In the genomic region with DNA sequence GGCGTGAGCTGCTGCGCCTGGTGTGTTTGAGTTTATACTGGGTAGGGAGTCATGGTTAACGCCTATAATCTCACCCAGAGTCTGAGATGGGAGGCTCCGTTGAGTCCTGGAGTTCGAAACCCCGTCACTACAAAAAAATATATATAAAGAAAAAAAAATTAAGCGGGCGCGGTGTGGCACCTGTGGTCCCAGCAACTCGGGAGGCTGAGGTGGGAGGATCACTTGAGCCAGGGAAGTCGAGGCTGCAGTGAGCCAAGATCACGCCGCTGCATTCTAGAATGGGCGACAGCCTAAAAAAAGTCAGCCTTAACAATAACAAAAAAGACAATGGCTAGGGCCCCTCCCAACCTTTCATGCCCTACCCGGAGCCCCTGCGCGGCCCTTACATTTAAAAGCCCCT, we compare ENCODE assay signal across 8 cellular contexts. TPM values are rescaled to one million over a fixed set of nuclear protein-coding genes. Genes with fewer than 3 reads are reported as not detected.
DNase-seq lines count a peak whose midpoint lies in the region; TF ChIP-seq lines count a peak whose summit lies in the region.

No MANE protein-coding gene starts in this region.

- no peaks in the 10 kb centered on the region for H3K36me3 ChIP-seq in CD4-positive, alpha-beta memory T cell (ENCODE audit: insufficient read depth, low read length)
- H3K36me3 ChIP-seq in PC-9 (ENCODE audit: low read depth), result no peaks in the 10 kb centered on the region

- no peaks in the 10 kb centered on the region for H3K27me3 Mint-ChIP-seq in CD4-positive, alpha-beta memory T cell
- H3K27me3 Mint-ChIP-seq in endothelial cell (ENCODE audit: unreplicated experiment), result peaks cover 2% of the 10 kb centered on the region
- H3K27me3 Mint-ChIP-seq in osteocyte (ENCODE audit: unreplicated experiment), result no peaks in the 10 kb centered on the region

- no peaks in the 10 kb centered on the region for H3K9me3 Mint-ChIP-seq in CD4-positive, alpha-beta memory T cell
- no peaks in the 10 kb centered on the region for H3K9me3 Mint-ChIP-seq in endothelial cell (ENCODE audit: unreplicated experiment)
- no peaks in the 10 kb centered on the region for H3K9me3 Mint-ChIP-seq in osteocyte (ENCODE audit: unreplicated experiment)

- peak overlapping the region; percentile 73 to 76 for H3K4me3 ChIP-seq in CD4-positive, alpha-beta memory T cell (ENCODE audit: low read length in 2 of 2)
- peak overlapping the region; percentile 86 for H3K4me3 ChIP-seq in PC-9

- no peaks in the 10 kb centered on the region for H3K9me2 ChIP-seq in PC-9 (ENCODE audit: insufficient read depth)

- peak overlapping the region; percentile 85 for H2AFZ ChIP-seq in PC-9

- POLR2A ChIA-PET in CD4-positive, alpha-beta memory T cell (lab: Charles Lee; ENCODE audit: partially characterized antibody), result interaction anchor here (0.5 to 3.1 kb wide), 14 partner anchors 16 to 284 kb away, joined by 3 to 37 read pairs (median 5); partner anchors contain the start of genes DCTPP1, FBRS, PRR14 and SRCAP
- POLR2A ChIA-PET in PC-9 (lab: Charles Lee; ENCODE audit: unreplicated experiment), result interaction anchor here (0.5 to 1.0 kb wide), 8 partner anchors 25 to 586 kb away, joined by 3 to 31 read pairs (median 4); partner anchors contain the start of genes DCTPP1 and ZNF764

- H3K27ac Mint-ChIP-seq in CD4-positive, alpha-beta memory T cell, result peak overlapping the region; percentile 97 to 100 (median 99)
- H3K27ac Mint-ChIP-seq in endothelial cell (ENCODE audit: unreplicated experiment) (peak overlapping the region; percentile 97), osteocyte (ENCODE audit: unreplicated experiment) (peak overlapping the region; percentile 97)

- H3K27ac ChIP-seq in CD4-positive, alpha-beta memory T cell (ENCODE audit: low read depth, low read length), result peak overlapping the region; percentile 92
- peak overlapping the region; percentile 75 for H3K27ac ChIP-seq in PC-9

- intact Hi-C loops in CD4-positive, alpha-beta memory T cell (cut with micrococcal nuclease), result no loop called here
- intact Hi-C loops in PC-9 (cut with micrococcal nuclease; ENCODE audit: unreplicated experiment), result no loop called here

- H3F3A ChIP-seq in PC-9 (ENCODE audit: insufficient read depth, low read depth), result peaks cover 26% of the 10 kb centered on the region

- H3K4me1 ChIP-seq in CD4-positive, alpha-beta memory T cell (ENCODE audit: insufficient read depth, low read length), result peaks cover 15% of the 10 kb centered on the region
- peaks cover 15% of the 10 kb centered on the region; the same call in 1 of the 2 replicates for H3K4me1 ChIP-seq in PC-9 (replicated peaks; ENCODE audit: insufficient read depth)

- peaks cover 0 to 4% of the 10 kb centered on the region in 2 donors for H3K36me3 Mint-ChIP-seq in CD4-positive, alpha-beta memory T cell
- H3K36me3 Mint-ChIP-seq in endothelial cell (ENCODE audit: low read depth, unreplicated experiment) (peaks cover 4% of the 10 kb centered on the region), osteocyte (ENCODE audit: unreplicated experiment) (no peaks in the 10 kb centered on the region)

- no peaks in the 10 kb centered on the region for H3K27me3 ChIP-seq in CD4-positive, alpha-beta memory T cell (ENCODE audit: insufficient read depth, low read length)
- no peaks in the 10 kb centered on the region for H3K27me3 ChIP-seq in PC-9 (ENCODE audit: insufficient read depth, low read depth)

- H3K4me2 ChIP-seq in PC-9, result peak overlapping the region; percentile 82

- BruUV-seq in PC-9 (replicated peaks; lab: Mats Ljungman, UMichigan), result no TSS peak

- H3K9me3 ChIP-seq in CD4-positive, alpha-beta memory T cell (ENCODE audit: control insufficient read depth in 1 of 2, low read length in 2 of 2), result no peaks in the 10 kb centered on the region
- no peaks in the 10 kb centered on the region for H3K9me3 ChIP-seq in PC-9 (ENCODE audit: insufficient read depth, low read depth)

- peak overlapping the region; percentile 94 to 96 (median 96) for H3K4me3 Mint-ChIP-seq in CD4-positive, alpha-beta memory T cell
- no peak overlapping the region for H3K4me3 Mint-ChIP-seq in endothelial cell (ENCODE audit: unreplicated experiment)
- peak overlapping the region; percentile 87 for H3K4me3 Mint-ChIP-seq in osteocyte (ENCODE audit: unreplicated experiment)

- CTCF ChIA-PET in CD4-positive, alpha-beta memory T cell (lab: Charles Lee; ENCODE audit: partially characterized antibody), result interaction anchor here (0.9 to 2.9 kb wide), 4 partner anchors 12 to 203 kb away, joined by 3 to 12 read pairs (median 4); partner anchors contain the start of genes DCTPP1 and FBRS
- CTCF ChIA-PET in PC-9 (lab: Charles Lee), result interaction anchor here (0.6 to 1.0 kb wide), 4 partner anchors 17 to 216 kb away, joined by 3 to 8 read pairs (median 4); partner anchors contain the start of genes DCTPP1 and PRR14

- no peaks in the 10 kb centered on the region for H4K20me1 ChIP-seq in PC-9 (ENCODE audit: insufficient read depth)

- peaks cover 25% of the 10 kb centered on the region for H3K79me2 ChIP-seq in PC-9 (ENCODE audit: low read depth)

- peaks cover 6 to 22% (median 14%) of the 10 kb centered on the region in 4 donors for H3K4me1 Mint-ChIP-seq in CD4-positive, alpha-beta memory T cell
- H3K4me1 Mint-ChIP-seq in endothelial cell (ENCODE audit: unreplicated experiment) (peaks cover 12% of the 10 kb centered on the region), osteocyte (ENCODE audit: unreplicated experiment) (peaks cover 17% of the 10 kb centered on the region)

- TF ChIP-seq CTCF in PC-9 (conservative IDR thresholded peaks at IDR 0.05) (0 out of 2 replicates have a peak, but pooled peaks have one; percentile 21), endothelial cell (IDR thresholded peaks at IDR 0.05; ENCODE audit: unreplicated experiment) (no peak), osteocyte (IDR thresholded peaks at IDR 0.05) (no peak)

- DNase-seq in CD4-positive, alpha-beta memory T cell, result no peak
- no peak for DNase-seq in PC-9
- DNase-seq in endothelial cell (ENCODE audit: low spot score), result no peak
- DNase-seq in osteocyte (ENCODE audit: extremely low spot score, unreplicated experiment), result no peak
- no peak for DNase-seq in COR-L47 (lab: John Stamatoyannopoulos, UW)
- no peak for DNase-seq in NCI-H345 treated with DMSO at 0.1 percent for 48 hours (lab: John Stamatoyannopoulos, UW; ENCODE audit: unreplicated experiment)
- no peak for DNase-seq in cerebellum (ENCODE audit: low spot score)
- DNase-seq in A172 (ENCODE audit: low spot score), result no peak

RNA-seq across cellular contexts. Expression of gene PRR14, which starts 17.2 kb away (rescaled TPM):
- 100 to 1,000 TPM in 1 of 2 experiments, 10 to 100 TPM in 1; 92.0 to 100 TPM for total RNA-seq in CD4-positive, alpha-beta memory T cell
- 10 to 100 TPM in 1 of 2 donors, 1 to 10 TPM in 1; 8.7 to 25.9 TPM for polyA plus RNA-seq in CD4-positive, alpha-beta memory T cell
- total RNA-seq in PC-9 (2021) (67.3 and 85.3 TPM in 2 replicates), endothelial cell (ENCODE audit: unreplicated experiment) (45.3 TPM), osteocyte (44.7 and 52.0 TPM in 2 replicates), cerebellum (8.4 TPM)
- 9.1 and 13.7 TPM in 2 replicates for total RNA-seq in A172 (2014; rRNA removed; shearing (Covaris generic))

RNA-seq across cellular contexts. Expression of gene ZNF689, which starts 23.3 kb away (rescaled TPM):
- 10 to 100 TPM; 13.1 to 14.5 TPM for total RNA-seq in CD4-positive, alpha-beta memory T cell
- polyA plus RNA-seq in CD4-positive, alpha-beta memory T cell, result 10 to 100 TPM; 11.9 to 13.5 TPM
- total RNA-seq in PC-9 (2021) (9.1 and 10.1 TPM in 2 replicates), endothelial cell (ENCODE audit: unreplicated experiment) (12.0 TPM), osteocyte (8.8 and 9.1 TPM in 2 replicates), cerebellum (7.2 TPM)
- total RNA-seq in A172 (2014; rRNA removed; shearing (Covaris generic)), result 11.7 and 16.6 TPM in 2 replicates

RNA-seq across cellular contexts. Expression of gene FBRS, which starts 24.7 kb away (rescaled TPM):
- total RNA-seq in CD4-positive, alpha-beta memory T cell, result 100 to 1,000 TPM; 164 to 172 TPM
- 1 to 10 TPM in 1 of 2 donors, under 1 TPM in 1; 0.70 to 7.9 TPM for polyA plus RNA-seq in CD4-positive, alpha-beta memory T cell
- total RNA-seq in PC-9 (2021) (87.5 and 128 TPM in 2 replicates), endothelial cell (ENCODE audit: unreplicated experiment) (60.9 TPM), osteocyte (66.5 and 67.4 TPM in 2 replicates), cerebellum (16.6 TPM)
- total RNA-seq in A172 (2014; rRNA removed; shearing (Covaris generic)), result 16.0 and 24.9 TPM in 2 replicates

RNA-seq across cellular contexts. Expression of gene ZNF785, which starts 48.0 kb away (rescaled TPM):
- total RNA-seq in CD4-positive, alpha-beta memory T cell, result 10 to 100 TPM; 33.4 to 34.2 TPM
- polyA plus RNA-seq in CD4-positive, alpha-beta memory T cell, result 1 to 10 TPM; 1.7 to 3.4 TPM
- total RNA-seq in PC-9 (2021), result 30.9 and 39.8 TPM in 2 replicates
- total RNA-seq in endothelial cell (ENCODE audit: unreplicated experiment), result 33.5 TPM
- total RNA-seq in osteocyte, result 14.8 and 19.8 TPM in 2 replicates
- total RNA-seq in cerebellum, result 23.8 TPM
- not detected in 2 replicates for total RNA-seq in A172 (2014; rRNA removed; shearing (Covaris generic))
